In the genomic region with DNA sequence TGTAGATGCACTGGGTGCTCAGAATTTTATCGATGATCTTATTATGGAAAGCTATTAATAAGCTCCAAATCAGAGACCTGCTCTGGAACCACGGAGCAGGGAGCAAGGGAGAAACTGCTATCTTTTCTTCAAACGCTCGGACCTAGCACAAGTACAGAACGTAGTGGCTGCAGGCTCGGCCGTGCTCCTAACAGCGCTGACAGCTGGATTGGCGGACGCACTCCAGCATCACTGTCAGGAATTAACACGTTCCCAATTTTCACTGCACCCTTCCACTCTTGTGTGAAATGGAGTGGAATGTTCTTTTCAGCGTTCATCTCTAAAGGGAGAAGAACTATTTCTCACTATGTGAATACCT, we compare ENCODE assay signal across 8 cellular contexts.
DNase-seq lines count a peak whose midpoint lies in the region; ATAC-seq and TF ChIP-seq lines count a peak whose summit lies in the region.

No MANE protein-coding gene starts in this region.

- no peak overlapping the region for H4K8ac ChIP-seq in neuronal stem cell (ENCODE audit: low read depth, low read length)

- no peaks in the 10 kb centered on the region for H3K9me3 ChIP-seq in SJSA1 (replicated peaks)
- H3K9me3 ChIP-seq in fibroblast of lung (ENCODE audit: control insufficient read depth, insufficient read depth, low read depth, low read length) = no peaks in the 10 kb centered on the region
- H3K9me3 ChIP-seq in neuronal stem cell (replicated peaks in 1 of 2; ENCODE audit: control insufficient read depth in 2 of 2, insufficient read depth in 1 of 2, low read depth in 1 of 2, low read length in 2 of 2) = no peaks in the 10 kb centered on the region

- no peak overlapping the region for H2BK15ac ChIP-seq in neuronal stem cell (ENCODE audit: low read length)

- no peak overlapping the region for H3K18ac ChIP-seq in neuronal stem cell (ENCODE audit: low read length)

- H3K4me3 ChIP-seq in SJSA1 (peak overlapping the region; percentile 56), fibroblast of lung (replicated peaks in 1 of 4; ENCODE audit: control extremely low read depth in 1 of 4, insufficient read depth in 1 of 4, low read depth in 3 of 4, low read length in 4 of 4) (peak overlapping the region; percentile 67 to 87 (median 81)), neuronal stem cell (ENCODE audit: low read length in 2 of 2) (no peak overlapping the region)

- no peak overlapping the region for H2BK12ac ChIP-seq in neuronal stem cell (ENCODE audit: low read length)

- H4K91ac ChIP-seq in neuronal stem cell (ENCODE audit: low read depth, low read length, poor library complexity) = no peak overlapping the region

- H3K27ac ChIP-seq in SJSA1 (no peak overlapping the region), fibroblast of lung (ENCODE audit: insufficient read depth, low read length) (no peak overlapping the region), neuronal stem cell (replicated peaks; ENCODE audit: low read length) (no peak overlapping the region)

- peak overlapping the region; percentile 95 for H2AFZ ChIP-seq in fibroblast of lung (ENCODE audit: low read length)
- H2AFZ ChIP-seq in neuronal stem cell (ENCODE audit: low read length) = peak overlapping the region; percentile 90

- H3K23ac ChIP-seq in neuronal stem cell (ENCODE audit: low read depth, low read length, poor library complexity) = no peak overlapping the region

- H4K20me1 ChIP-seq in fibroblast of lung (ENCODE audit: control insufficient read depth, extremely low read depth, insufficient read depth, low read length) = no peaks in the 10 kb centered on the region

- no peaks in the 10 kb centered on the region for H3K79me2 ChIP-seq in fibroblast of lung (ENCODE audit: control insufficient read depth, insufficient read depth, low read length)

- ATAC-seq in GM21825 (IDR thresholded peaks at IDR 0.05; ENCODE audit: unreplicated experiment) = no peak

- H3K4me1 ChIP-seq in SJSA1 (replicated peaks) = 0 out of 2 replicates have a peak, but pooled peaks cover 4% of the 10 kb centered on the region
- peaks cover 3% of the 10 kb centered on the region for H3K4me1 ChIP-seq in fibroblast of lung (ENCODE audit: control insufficient read depth, extremely low read depth, insufficient read depth, low read length)
- peaks cover 2 to 3% of the 10 kb centered on the region in 2 donors for H3K4me1 ChIP-seq in neuronal stem cell (ENCODE audit: control insufficient read depth in 2 of 2, insufficient read depth in 1 of 2, low read depth in 1 of 2, low read length in 2 of 2)

- peak in 1 of 2 donors; percentile 8 for TF ChIP-seq CTCF in fibroblast of lung (conservative IDR thresholded peaks at IDR 0.05 in 1 of 2, IDR thresholded peaks at IDR 0.05 in 1 of 2; ENCODE audit: low read depth in 1 of 2, low read length in 2 of 2)

- H3K79me1 ChIP-seq in neuronal stem cell (ENCODE audit: low read depth, low read length) = no peaks in the 10 kb centered on the region

- H3K27me3 ChIP-seq in SJSA1 (replicated peaks) = no peaks in the 10 kb centered on the region
- H3K27me3 ChIP-seq in fibroblast of lung (ENCODE audit: control insufficient read depth, insufficient read depth, low read length) = no peaks in the 10 kb centered on the region
- H3K27me3 ChIP-seq in neuronal stem cell (ENCODE audit: control insufficient read depth in 3 of 3, insufficient read depth in 3 of 3, low read depth in 1 of 3, low read length in 3 of 3) = peaks cover 0 to 31% (median 24%) of the 10 kb centered on the region in 3 experiments

- H2BK120ac ChIP-seq in neuronal stem cell (ENCODE audit: low read depth, low read length) = no peak overlapping the region

- H3K4me2 ChIP-seq in fibroblast of lung (ENCODE audit: extremely low read depth, insufficient read depth, low read length) (peak overlapping the region; percentile 91), neuronal stem cell (ENCODE audit: insufficient read depth, low read length, poor library complexity, severe bottlenecking) (peak overlapping the region; percentile 84)

- no CpG with 5 or more reads among the region's 12 CpGs for WGBS in neuronal stem cell (ENCODE audit: extremely low coverage in 2 of 2, insufficient read length in 2 of 2, insufficient replicate concordance in 1 of 2), 2 donors

- no peaks in the 10 kb centered on the region for H3K36me3 ChIP-seq in SJSA1
- H3K36me3 ChIP-seq in fibroblast of lung (ENCODE audit: control insufficient read depth, insufficient read depth, low read length) = no peaks in the 10 kb centered on the region
- H3K36me3 ChIP-seq in neuronal stem cell (replicated peaks in 1 of 2; ENCODE audit: control insufficient read depth in 2 of 2, insufficient read depth in 2 of 2, low read length in 2 of 2) = no peaks in the 10 kb centered on the region

- H3K14ac ChIP-seq in neuronal stem cell (ENCODE audit: low read length) = no peak overlapping the region

- no peak overlapping the region for H3K4ac ChIP-seq in neuronal stem cell (ENCODE audit: low read length)

- H3K9ac ChIP-seq in fibroblast of lung (ENCODE audit: insufficient read depth, low read length) (no peak overlapping the region), neuronal stem cell (ENCODE audit: low read depth, low read length, poor library complexity) (no peak overlapping the region)

- no peak overlapping the region for H2BK5ac ChIP-seq in neuronal stem cell (ENCODE audit: low read length)

- H2AK5ac ChIP-seq in neuronal stem cell (ENCODE audit: low read depth, low read length) = no peak overlapping the region

- DNase-seq in NCI-H1092 treated with DMSO at 0.1 percent for 48 hours (lab: John Stamatoyannopoulos, UW) (peak; percentile 25), NCI-H1092 (lab: John Stamatoyannopoulos, UW) (no peak), SJSA1 (ENCODE audit: low read depth in 1 of 2, low spot score in 2 of 2) (peak in 1 of 2 experiments; percentile 27), fibroblast of lung (ENCODE audit: low read depth in 2 of 2) (peak; percentile 13 to 36), neuronal stem cell (ENCODE audit: low spot score) (no peak), epidermal melanocyte (ENCODE audit: insufficient read length, low spot score) (no peak), NCI-H526 (lab: John Stamatoyannopoulos, UW) (no peak)

Comparison
In these comparisons a context has a peak if more than half of its experiments do, and no peak if none do; other contexts are left out.
1. DNase-seq: peak in NCI-H1092 treated with DMSO at 0.1 percent for 48 hours (single experiment) and fibroblast of lung (2 of 2); none in NCI-H1092 (single experiment), neuronal stem cell (single experiment), epidermal melanocyte (single experiment) and NCI-H526 (0 of 2).
2. H3K4me3 ChIP-seq: peak in SJSA1 (single experiment) and fibroblast of lung (4 of 4); none in neuronal stem cell (0 of 2).